Comparison of ENCODE assay signal across 1 cellular context in genomic region chr4:188262464-188262863, GRCh38.
TF ChIP-seq lines count a peak whose summit lies in the region.

No MANE protein-coding gene starts in this region.

TF ChIP-seq in IMR-90, 13 proteins besides CTCF, POLR2A, EP300 and RAD21 (continued from another document):
- no peak for TF ChIP-seq USF2 (IDR thresholded peaks at IDR 0.05; ENCODE audit: low read depth, low read length)
- no peak for TF ChIP-seq RCOR1 (IDR thresholded peaks at IDR 0.05; ENCODE audit: insufficient replicate concordance, low read length)
- no peak for TF ChIP-seq ELK1 (IDR thresholded peaks at IDR 0.05; ENCODE audit: borderline replicate concordance, low read depth, low read length)
- TF ChIP-seq FOS (IDR thresholded peaks at IDR 0.05; ENCODE audit: low read depth, low read length): peak; percentile 56
